ENCODE assay signal across 4 cellular contexts in the genomic region with DNA sequence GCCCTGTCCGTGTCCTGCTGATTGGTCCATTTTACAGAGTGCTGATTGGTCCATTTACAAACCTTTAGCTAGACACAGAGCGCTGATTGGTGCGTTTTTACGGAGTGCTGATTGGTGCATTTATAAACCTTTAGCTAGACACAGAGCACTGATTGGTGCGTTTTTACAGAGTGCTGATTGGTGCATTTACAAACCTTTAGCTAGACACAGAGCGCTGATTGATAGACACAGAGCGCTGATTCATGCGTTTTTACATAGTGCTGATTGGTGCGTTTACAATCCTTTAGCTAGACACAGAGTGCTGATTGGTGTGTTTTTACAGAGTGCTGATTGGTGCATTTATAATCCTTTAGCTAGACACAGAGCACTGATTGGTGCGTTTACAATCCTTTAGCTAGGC. TPM values are rescaled to one million over a fixed set of nuclear protein-coding genes. Genes with fewer than 3 reads are reported as not detected.
"Had no signal": no experiment of that assay in that cellular context is flagged by ENCODE, and none has a peak within 500 bp of the region (broad histone marks: within the 10 kb centered on the region; RNA-seq: fewer than 3 reads in every experiment).

No MANE protein-coding gene starts in this region.

RNA-seq across cellular contexts. Expression of a gene that starts 6.5 kb away (rescaled TPM):
- total RNA-seq: ascending aorta, bronchial epithelial cell, cardiac muscle cell, chondrocyte had no signal
